8 cellular contexts compared by ENCODE assay signal in the genomic region with DNA sequence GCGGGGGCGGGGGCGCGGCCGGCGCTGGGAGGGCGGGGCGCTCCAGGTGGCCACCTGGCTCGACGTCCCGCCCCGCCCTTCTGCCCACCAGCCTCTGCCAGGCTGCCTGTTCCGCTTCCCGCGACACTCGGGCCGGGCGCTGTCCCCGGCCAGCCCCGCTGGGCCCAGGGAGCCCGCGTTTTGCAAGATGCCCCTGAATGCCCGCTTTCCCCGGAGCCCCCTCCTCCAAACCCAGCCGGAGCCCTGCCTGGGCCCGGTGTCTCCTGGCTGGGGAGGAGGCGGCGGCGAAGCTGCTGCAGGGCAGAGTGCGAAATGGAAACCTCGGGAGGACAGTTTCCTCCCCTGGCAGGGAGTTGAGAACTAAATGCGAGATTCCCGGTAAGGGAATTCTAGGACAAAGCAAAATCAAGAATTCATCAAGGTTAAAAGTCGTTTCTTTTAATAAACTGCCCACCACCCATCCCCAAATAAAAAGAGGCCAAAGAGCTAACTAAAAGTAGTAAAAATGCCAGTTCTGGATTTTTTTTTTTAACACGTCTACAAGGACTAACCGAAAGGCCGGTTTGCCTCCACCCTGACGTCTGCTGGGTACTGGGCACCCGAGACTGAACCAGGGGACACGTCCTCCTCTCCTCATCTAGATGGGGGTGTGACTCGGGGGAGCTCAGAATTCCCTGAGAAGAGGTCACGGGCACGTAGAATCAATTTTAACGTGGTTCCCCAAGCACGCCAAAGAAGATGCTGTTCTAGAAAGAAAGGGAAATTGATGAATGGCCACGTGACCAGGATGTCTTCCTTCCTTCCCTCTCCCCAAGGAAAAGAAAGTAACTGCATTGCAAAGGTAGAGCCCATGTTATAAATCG.
DNase-seq lines count a peak whose midpoint lies in the region; ATAC-seq and TF ChIP-seq lines count a peak whose summit lies in the region.

No MANE protein-coding gene starts in this region.

- H3K4me1 ChIP-seq in CD8-positive, alpha-beta memory T cell (ENCODE audit: insufficient read depth, low read length), result peaks cover 8% of the 10 kb centered on the region
- peaks cover 30% of the 10 kb centered on the region for H3K4me1 ChIP-seq in SJCRH30

- DNase-seq in CD8-positive, alpha-beta memory T cell, result no peak
- DNase-seq in SJCRH30 (no peak), fibroblast of villous mesenchyme (ENCODE audit: low read depth) (no peak), retinal pigment epithelial cell (ENCODE audit: low read depth) (no peak), GDM1 (lab: John Stamatoyannopoulos, UW) (no peak)

- peak overlapping the region; percentile 51 to 89 (median 68) for H3K4me3 Mint-ChIP-seq in CD8-positive, alpha-beta memory T cell

- peak overlapping the region in 3 of 8 donors; percentile 2 to 79 (median 34) for H3K27ac Mint-ChIP-seq in CD8-positive, alpha-beta memory T cell

- peak overlapping the region; percentile 44 for H3K4me3 ChIP-seq in CD8-positive, alpha-beta memory T cell (ENCODE audit: low read length)
- H3K4me3 ChIP-seq in SJCRH30, result peak overlapping the region; percentile 88
- H3K4me3 ChIP-seq in fibroblast of villous mesenchyme (ENCODE audit: low read depth, low read length), result peak overlapping the region; percentile 77
- H3K4me3 ChIP-seq in retinal pigment epithelial cell (ENCODE audit: low read length), result peak overlapping the region; percentile 50

- no peak overlapping the region for H3K27ac ChIP-seq in CD8-positive, alpha-beta memory T cell (ENCODE audit: low read depth, low read length)
- no peak overlapping the region; the same call in 1 of the 2 replicates for H3K27ac ChIP-seq in SJCRH30

- H3K27me3 Mint-ChIP-seq in CD8-positive, alpha-beta memory T cell, result peaks cover 2 to 4% of the 10 kb centered on the region in 2 donors

- POLR2A ChIA-PET in CD8-positive, alpha-beta memory T cell (lab: Charles Lee), result no interaction called here

- CTCF ChIA-PET in CD8-positive, alpha-beta memory T cell (lab: Charles Lee), result interaction anchor here (0.9 to 1.0 kb wide), 2 partner anchors 10 to 24 kb away, joined by 3 read pairs; no protein-coding TSS in a partner anchor

- no peaks in the 10 kb centered on the region for H3K36me3 ChIP-seq in CD8-positive, alpha-beta memory T cell (ENCODE audit: insufficient read depth, low read length)
- H3K36me3 ChIP-seq in SJCRH30, result no peaks in the 10 kb centered on the region

- TF ChIP-seq CTCF in fibroblast of villous mesenchyme (IDR thresholded peaks at IDR 0.05; ENCODE audit: insufficient read depth, low read depth, low read length) (no peak), retinal pigment epithelial cell (conservative IDR thresholded peaks at IDR 0.05; ENCODE audit: low read depth, low read length) (no peak)

- H3K4me1 Mint-ChIP-seq in CD8-positive, alpha-beta memory T cell, result peaks cover 13 to 21% (median 16%) of the 10 kb centered on the region in 3 donors

- peaks cover 0 to 2% (median 0%) of the 10 kb centered on the region in 3 donors for H3K36me3 Mint-ChIP-seq in CD8-positive, alpha-beta memory T cell

- ATAC-seq in GM18907 (IDR thresholded peaks at IDR 0.05; ENCODE audit: unreplicated experiment) (peak; percentile 53), HG03196 (IDR thresholded peaks at IDR 0.05; ENCODE audit: unreplicated experiment) (peak; percentile 48)
- no peak for ATAC-seq in activated CD4-positive, CD25-positive, alpha-beta regulatory T cell treated with anti-CD3 and anti-CD28 coated beads, Interleukin-2, amount 50 U/mL, for 24 hours

- no peaks in the 10 kb centered on the region for H3K9me3 ChIP-seq in CD8-positive, alpha-beta memory T cell (ENCODE audit: low read length)
- peaks cover 1% of the 10 kb centered on the region; the same call in 1 of the 2 replicates for H3K9me3 ChIP-seq in SJCRH30 (replicated peaks)

- H3K27me3 ChIP-seq in CD8-positive, alpha-beta memory T cell (ENCODE audit: insufficient read depth, low read length, poor library complexity, severe bottlenecking), result no peaks in the 10 kb centered on the region
- H3K27me3 ChIP-seq in SJCRH30, result no peaks in the 10 kb centered on the region

- no peaks in the 10 kb centered on the region for H3K9me3 Mint-ChIP-seq in CD8-positive, alpha-beta memory T cell

Comparison
In these comparisons a context has a peak if more than half of its experiments do, and no peak if none do; other contexts are left out.
1. ATAC-seq: peak in GM18907 (single experiment) and HG03196 (single experiment); none in activated CD4-positive, CD25-positive, alpha-beta regulatory T cell treated with anti-CD3 and anti-CD28 coated beads, Interleukin-2, amount 50 U/mL, for 24 hours (0 of 2).
2. Peak in every context shown above with its lines, with median percentiles within 50 percentile points of each other: H3K4me3 ChIP-seq.